In genomic region chr1:29550119-29550841, GRCh38 we compare ENCODE assay signal across 1 cellular context.
TF ChIP-seq lines count a peak whose summit lies in the region.

No MANE protein-coding gene starts in this region.

TF ChIP-seq in HCT116, 20 proteins besides CTCF, POLR2A, EP300 and RAD21 (continued from another document):
- no peak for TF ChIP-seq ZBTB33 (IDR thresholded peaks at IDR 0.05; ENCODE audit: extremely low read depth, insufficient replicate concordance, low read length)
